ENCODE assay signal across 1 cellular context in the genomic region with DNA sequence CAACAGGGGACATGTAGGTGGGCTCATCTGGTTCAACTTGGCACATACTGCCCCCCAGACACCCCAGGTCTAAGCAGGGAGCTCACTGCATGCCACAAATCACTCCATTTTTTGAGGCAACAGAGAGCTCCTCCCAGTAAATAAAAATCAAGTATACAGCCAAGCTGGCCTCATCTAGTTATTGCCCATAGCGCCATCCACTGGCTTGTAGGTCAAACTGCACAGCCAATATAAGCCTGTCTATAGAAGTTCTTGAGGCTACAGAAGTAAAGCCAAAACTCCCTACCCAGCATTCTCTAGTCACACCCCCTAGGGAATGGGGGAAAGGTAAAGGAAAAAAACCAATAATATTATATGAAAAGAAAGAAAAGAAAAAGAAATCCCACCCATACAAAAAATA.
TF ChIP-seq lines count a peak whose summit lies in the region.

No MANE protein-coding gene starts in this region.

TF ChIP-seq in GM23338, 12 proteins besides CTCF, POLR2A, EP300 and RAD21 (continued from another document):
- no peak for TF ChIP-seq EZH2phosphoT487 (IDR thresholded peaks at IDR 0.05; ENCODE audit: unreplicated experiment)
